Comparison of ENCODE assay signal across 22 cellular contexts in the genomic region with DNA sequence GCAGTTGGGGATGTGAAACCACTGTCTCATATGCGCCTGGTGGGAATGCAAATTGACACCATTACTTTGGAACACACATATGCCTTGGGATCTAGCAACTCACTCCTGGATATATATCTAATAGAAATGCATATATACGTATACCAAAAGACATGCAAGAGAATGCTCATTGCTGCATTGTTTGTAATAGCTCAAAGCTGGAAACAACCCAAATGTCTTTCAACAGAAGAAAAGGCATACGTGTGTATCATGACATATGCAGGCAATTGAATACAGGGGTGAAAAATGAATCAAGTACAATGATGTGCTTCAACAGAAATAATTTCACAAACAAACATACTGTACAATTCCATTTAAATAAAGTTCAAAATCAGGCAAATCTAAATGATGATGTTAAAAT.
"Had no signal": no experiment of that assay in that cellular context is flagged by ENCODE, and none has a peak within 500 bp of the region (broad histone marks: within the 10 kb centered on the region; RNA-seq: fewer than 3 reads in every experiment).

No MANE protein-coding gene starts in this region.

- H3K4me1 Mint-ChIP-seq: immature natural killer cell; memory B cell; stimulated activated memory B cell treated with anti-CD40 and anti-IgM and Interleukin-4, amounts not matched to agents 10 μg/mL and 1 μg/mL and 100 μg/mL, for 72 hours had no signal

- H3K4me3 Mint-ChIP-seq: immature natural killer cell; memory B cell; mesothelial cell of epicardium; natural killer cell treated with Interleukin-12 subunit alpha and Interleukin-12 subunit beta and Interleukin-15 and Interleukin-18, amount 100 ng/mL, for 72 hours; neural progenitor cell; stimulated activated memory B cell treated with anti-CD40 and anti-IgM and Interleukin-4, amounts not matched to agents 10 μg/mL and 1 μg/mL and 100 μg/mL, for 72 hours; stimulated activated naive CD8-positive, alpha-beta T cell treated with anti-CD3 and anti-CD28 coated beads, Interleukin-15, Interleukin-2, amounts not matched to agents 100 ng/mL and 50 ng/mL, for 24 hours had no signal

- ATAC-seq: esophagus mucosa; gastroesophageal sphincter; left lung; lower lobe of right lung; natural killer cell treated with Interleukin-12 subunit alpha and Interleukin-12 subunit beta and Interleukin-15 and Interleukin-18, amount 100 ng/mL, for 72 hours; stimulated activated memory B cell treated with anti-CD40 and anti-IgM and Interleukin-4, amounts not matched to agents 10 μg/mL and 1 μg/mL and 100 μg/mL, for 72 hours had no signal

- DNase-seq: cortex of kidney; effector CD8-positive, alpha-beta T cell; immature natural killer cell; left lung; lower lobe of right lung; nucleus accumbens; ovary; right cardiac atrium; stimulated activated CD4-positive, alpha-beta T cell treated with anti-CD3 and anti-CD28 coated beads, Interleukin-4, amount 100 ng/mL, for 1 hour; tibial artery; upper lobe of left lung; uterus had no signal

- H3K9me3 Mint-ChIP-seq: immature natural killer cell had no signal

- H3K27ac ChIP-seq: gastroesophageal sphincter, left lung, lower lobe of right lung, neural progenitor cell, ovary, tibial artery, upper lobe of left lung, uterus had no signal

- H3K27me3 Mint-ChIP-seq: progenitor cell of endocrine pancreas had no signal

- H3K27ac Mint-ChIP-seq: immature natural killer cell; memory B cell; mesothelial cell of epicardium; natural killer cell treated with Interleukin-12 subunit alpha and Interleukin-12 subunit beta and Interleukin-15 and Interleukin-18, amount 100 ng/mL, for 72 hours; neural progenitor cell; progenitor cell of endocrine pancreas; stimulated activated memory B cell treated with anti-CD40 and anti-IgM and Interleukin-4, amounts not matched to agents 10 μg/mL and 1 μg/mL and 100 μg/mL, for 72 hours; stimulated activated naive CD8-positive, alpha-beta T cell treated with anti-CD3 and anti-CD28 coated beads, Interleukin-15, Interleukin-2, amounts not matched to agents 100 ng/mL and 50 ng/mL, for 24 hours had no signal

- H3K9me3 ChIP-seq: gastroesophageal sphincter, lower lobe of right lung, ovary, upper lobe of left lung, uterus had no signal

- H3K4me3 ChIP-seq: dorsolateral prefrontal cortex, gastroesophageal sphincter, left lung, lower lobe of right lung, neural progenitor cell, ovary, tibial artery, upper lobe of left lung, uterus had no signal

- H3K36me3 Mint-ChIP-seq: immature natural killer cell; memory B cell; mesothelial cell of epicardium; natural killer cell treated with Interleukin-12 subunit alpha and Interleukin-12 subunit beta and Interleukin-15 and Interleukin-18, amount 100 ng/mL, for 72 hours; neural progenitor cell; stimulated activated memory B cell treated with anti-CD40 and anti-IgM and Interleukin-4, amounts not matched to agents 10 μg/mL and 1 μg/mL and 100 μg/mL, for 72 hours had no signal

- H3K36me3 ChIP-seq: gastroesophageal sphincter, left lung, lower lobe of right lung, ovary, tibial artery, upper lobe of left lung, uterus had no signal

- H3K27me3 ChIP-seq: dorsolateral prefrontal cortex, gastroesophageal sphincter, neural progenitor cell, ovary, tibial artery, upper lobe of left lung, uterus had no signal
